In genomic region chr1:37034301-37035013, GRCh38 we compare ENCODE assay signal across 14 cellular contexts. TPM values are rescaled to one million over a fixed set of nuclear protein-coding genes. Genes with fewer than 3 reads are reported as not detected.
A peak's percentile ranks its signal among the peaks of the same experiment; 100 is the strongest.
DNase-seq lines count a peak whose midpoint lies in the region; ATAC-seq and TF ChIP-seq lines count a peak whose summit lies in the region.
"Had no signal": no experiment of that assay in that cellular context is flagged by ENCODE, and none has a peak within 500 bp of the region (broad histone marks: within the 10 kb centered on the region; RNA-seq: fewer than 3 reads in every experiment).

GRIK3 (minus strand) TSS chr1:37034515; CDS start chr1:37034108, 407 bp downstream.

- no peak for TF ChIP-seq CTCF in sigmoid colon (IDR thresholded peaks at IDR 0.05)

- H3K4me1 Mint-ChIP-seq in natural killer cell treated with Interleukin-12 subunit alpha and Interleukin-12 subunit beta and Interleukin-15 and Interleukin-18, amount 100 ng/mL, for 72 hours (ENCODE audit: low read depth in 2 of 2), result no peaks in the 10 kb centered on the region

- ATAC-seq in natural killer cell treated with Interleukin-12 subunit alpha and Interleukin-12 subunit beta and Interleukin-15 and Interleukin-18, amount 100 ng/mL, for 72 hours, result no peak
- ATAC-seq in GM21528 (IDR thresholded peaks at IDR 0.05; ENCODE audit: low FRiP score, unreplicated experiment), result no peak
- ATAC-seq: activated CD4-positive, CD25-positive, alpha-beta regulatory T cell treated with anti-CD3 and anti-CD28 coated beads, Interleukin-2, amount 50 U/mL, for 24 hours; mucosa of descending colon had no signal

- no peaks in the 10 kb centered on the region for H3K36me3 Mint-ChIP-seq in natural killer cell treated with Interleukin-12 subunit alpha and Interleukin-12 subunit beta and Interleukin-15 and Interleukin-18, amount 100 ng/mL, for 72 hours
- H3K36me3 Mint-ChIP-seq: activated naive CD8-positive, alpha-beta T cell treated with anti-CD3 and anti-CD28 coated beads, Interleukin-2, amount 10 ng/mL, durations not matched to agents 7 days and 5 days had no signal

- peaks cover 55 to 99% (median 60%) of the 10 kb centered on the region in 3 donors for H3K27me3 ChIP-seq in sigmoid colon

- peak within 1 kb of the TSS; percentile 14 to 40 (median 31) for H3K4me3 ChIP-seq in sigmoid colon
- H3K4me3 ChIP-seq: mucosa of descending colon had no signal

- peaks cover 43 to 59% of the 10 kb centered on the region in 2 donors for H3K27me3 Mint-ChIP-seq in natural killer cell treated with Interleukin-12 subunit alpha and Interleukin-12 subunit beta and Interleukin-15 and Interleukin-18, amount 100 ng/mL, for 72 hours

- H3K36me3 ChIP-seq in sigmoid colon, result no peaks in the 10 kb centered on the region

- H3K4me1 ChIP-seq in sigmoid colon, result peaks cover 0 to 36% (median 20%) of the 10 kb centered on the region in 4 donors

- intact Hi-C loops in head of caudate nucleus (cut with DNase I), result loop anchor here (5.0 kb wide), 1 partner anchor 332 kb away; no protein-coding TSS in a partner anchor
- intact Hi-C loops in sigmoid colon (cut with DNase I), result no loop called here

- H3K4me3 Mint-ChIP-seq in natural killer cell treated with Interleukin-12 subunit alpha and Interleukin-12 subunit beta and Interleukin-15 and Interleukin-18, amount 100 ng/mL, for 72 hours, result no peak within 1 kb of the TSS
- H3K4me3 Mint-ChIP-seq: activated naive CD8-positive, alpha-beta T cell treated with anti-CD3 and anti-CD28 coated beads, Interleukin-2, amount 10 ng/mL, durations not matched to agents 7 days and 5 days had no signal

- peak; percentile 67 for DNase-seq in NCI-H748 (lab: John Stamatoyannopoulos, UW; ENCODE audit: unreplicated experiment)
- no peak for DNase-seq in NCI-H748 treated with DMSO at 0.1 percent for 48 hours (lab: John Stamatoyannopoulos, UW)
- DNase-seq in NCI-H2196 treated with DMSO at 0.1 percent for 48 hours (lab: John Stamatoyannopoulos, UW; ENCODE audit: unreplicated experiment), result peak; percentile 46
- DNase-seq in head of caudate nucleus, result peak in 37 of 42 donors; percentile 32 to 75 (median 58)
- no peak for DNase-seq in sigmoid colon
- DNase-seq in natural killer cell treated with Interleukin-12 subunit alpha and Interleukin-12 subunit beta and Interleukin-15 and Interleukin-18, amount 100 ng/mL, for 72 hours (ENCODE audit: low spot score), result no peak
- DNase-seq in erythroblast (lab: John Stamatoyannopoulos, UW), result no peak
- DNase-seq: activated naive CD8-positive, alpha-beta T cell treated with anti-CD3 and anti-CD28 coated beads, Interleukin-2, amount 10 ng/mL, durations not matched to agents 7 days and 5 days; mucosa of descending colon; stimulated activated CD4-positive, alpha-beta T cell treated with anti-CD3 and anti-CD28 coated beads, Interleukin-4, amount 100 ng/mL, for 24 hours had no signal

- 2 to 5% methylated on average over 97 of the region's 97 CpGs for WGBS in sigmoid colon, 2 donors

- H3K9me3 Mint-ChIP-seq in natural killer cell treated with Interleukin-12 subunit alpha and Interleukin-12 subunit beta and Interleukin-15 and Interleukin-18, amount 100 ng/mL, for 72 hours, result no peaks in the 10 kb centered on the region
- H3K9me3 Mint-ChIP-seq: activated naive CD8-positive, alpha-beta T cell treated with anti-CD3 and anti-CD28 coated beads, Interleukin-2, amount 10 ng/mL, durations not matched to agents 7 days and 5 days had no signal

- TF ChIP-seq EP300 in sigmoid colon (IDR thresholded peaks at IDR 0.05), result no peak

- H3K9me3 ChIP-seq in sigmoid colon, result no peaks in the 10 kb centered on the region
- H3K9me3 ChIP-seq: mucosa of descending colon had no signal

- H3K27ac ChIP-seq in sigmoid colon, result peak within 1 kb of the TSS in 3 of 4 donors; percentile 14 to 49 (median 40)
- H3K27ac ChIP-seq: epithelial cell of prostate, HL-60 had no signal

- TF ChIP-seq POLR2A in sigmoid colon (IDR thresholded peaks at IDR 0.05) (no peak), erythroblast (IDR thresholded peaks at IDR 0.05; ENCODE audit: low read length) (no peak)

- no peak within 1 kb of the TSS for H3K27ac Mint-ChIP-seq in natural killer cell treated with Interleukin-12 subunit alpha and Interleukin-12 subunit beta and Interleukin-15 and Interleukin-18, amount 100 ng/mL, for 72 hours
- H3K27ac Mint-ChIP-seq: activated naive CD8-positive, alpha-beta T cell treated with anti-CD3 and anti-CD28 coated beads, Interleukin-2, amount 10 ng/mL, durations not matched to agents 7 days and 5 days had no signal

RNA-seq across cellular contexts. Expression of gene GRIK3, which starts in this region (rescaled TPM):
- 1 to 10 TPM; 2.3 to 7.1 (median 5.3) TPM for total RNA-seq in sigmoid colon
- 1 to 10 TPM in 1 of 3 donors, under 1 TPM in 1, not detected in 1; 0.60 to 1.9 TPM for polyA plus RNA-seq in sigmoid colon
- total RNA-seq in natural killer cell treated with Interleukin-12 subunit alpha and Interleukin-12 subunit beta and Interleukin-15 and Interleukin-18, amount 100 ng/mL, for 72 hours, result not detected
- total RNA-seq: activated naive CD8-positive, alpha-beta T cell treated with anti-CD3 and anti-CD28 coated beads, Interleukin-2, amount 10 ng/mL, durations not matched to agents 7 days and 5 days had no signal

Comparison
In these comparisons a context has a peak if more than half of its experiments do, and no peak if none do; other contexts are left out.
1. DNase-seq: peak in NCI-H748 (single experiment), NCI-H2196 treated with DMSO at 0.1 percent for 48 hours (single experiment) and head of caudate nucleus (37 of 42); none in NCI-H748 treated with DMSO at 0.1 percent for 48 hours (single experiment), sigmoid colon (single experiment), natural killer cell treated with Interleukin-12 subunit alpha and Interleukin-12 subunit beta and Interleukin-15 and Interleukin-18, amount 100 ng/mL, for 72 hours (single experiment) and erythroblast (0 of 2).